Comparison of ENCODE assay signal across 1 cellular context in genomic region chr5:177430146-177430951, GRCh38.
TF ChIP-seq lines count a peak whose summit lies in the region.

No MANE protein-coding gene starts in this region.

TF ChIP-seq in HepG2, 621 proteins besides CTCF, POLR2A, EP300 and RAD21:
- TF ChIP-seq ZNF788 (CRISPR knock-in tag; IDR thresholded peaks at IDR 0.05; ENCODE audit: borderline replicate concordance): no peak
- no peak for TF ChIP-seq NFKBIZ (CRISPR knock-in tag; IDR thresholded peaks at IDR 0.05)
- TF ChIP-seq AGO1 (IDR thresholded peaks at IDR 0.05; ENCODE audit: low read depth, low read length, poor library complexity, severe bottlenecking): peak; percentile 87
- peak; percentile 15; the same call in 1 of the 2 replicates for TF ChIP-seq POLR2G (IDR thresholded peaks at IDR 0.05; ENCODE audit: low read depth, low read length)
- TF ChIP-seq AGO2 (optimal IDR thresholded peaks at IDR 0.05; ENCODE audit: low read depth, low read length): peak; percentile 16
- TF ChIP-seq ZNF674 (CRISPR knock-in tag; IDR thresholded peaks at IDR 0.05; ENCODE audit: low read depth): no peak
- peak; percentile 55; the same call in 1 of the 2 replicates for TF ChIP-seq ZBTB33 (CRISPR knock-in tag; IDR thresholded peaks at IDR 0.05)
